ENCODE assay signal across 1 cellular context in the genomic region with DNA sequence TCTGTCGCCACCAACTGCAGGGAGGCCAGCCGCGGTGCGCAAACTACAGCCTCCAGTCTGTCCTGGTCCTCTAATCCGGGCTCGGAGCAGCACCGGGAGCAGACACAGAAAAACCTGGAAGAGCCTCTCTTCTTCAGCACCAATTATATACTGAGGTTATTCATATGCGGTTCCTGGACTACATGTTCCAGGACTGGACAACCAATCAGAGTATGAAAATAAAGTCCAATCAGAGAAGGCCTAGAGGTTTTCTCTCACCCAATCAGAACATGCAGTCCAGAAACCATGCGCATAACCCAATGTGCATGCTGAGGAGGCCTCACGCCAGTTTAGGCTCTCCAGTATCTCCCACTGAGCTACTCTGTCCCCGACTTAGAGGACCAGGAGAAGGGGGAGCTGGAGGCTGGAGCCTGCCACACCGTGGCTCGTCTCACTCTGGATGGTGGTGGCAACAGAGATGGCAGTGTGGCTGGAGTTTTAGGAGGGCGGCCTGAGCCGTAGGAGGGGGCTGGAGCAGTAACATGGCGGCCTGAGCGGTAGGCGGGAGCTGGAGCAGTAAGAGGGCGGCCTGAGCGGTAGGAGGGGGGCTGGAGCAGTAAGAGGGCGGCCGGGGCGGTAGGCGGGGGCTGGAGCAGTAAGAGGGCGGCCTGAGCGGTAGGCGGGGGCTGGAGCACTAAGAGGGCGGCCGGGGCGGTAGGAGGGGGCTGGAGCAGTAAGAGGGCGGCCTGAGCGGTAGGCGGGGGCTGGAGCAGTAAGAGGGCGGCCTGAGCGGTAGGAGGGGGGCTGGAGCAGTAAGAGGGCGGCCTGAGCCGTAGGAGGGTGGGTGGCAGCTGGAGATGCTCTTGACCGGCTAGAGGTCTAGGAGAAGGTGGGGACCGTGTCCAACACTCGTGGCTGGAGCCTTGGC.
TF ChIP-seq lines count a peak whose summit lies in the region.

No MANE protein-coding gene starts in this region.

TF ChIP-seq in K562, 482 proteins besides CTCF, POLR2A, EP300 and RAD21 (continued from another document and continues in another):
- TF ChIP-seq, protein P1, sequence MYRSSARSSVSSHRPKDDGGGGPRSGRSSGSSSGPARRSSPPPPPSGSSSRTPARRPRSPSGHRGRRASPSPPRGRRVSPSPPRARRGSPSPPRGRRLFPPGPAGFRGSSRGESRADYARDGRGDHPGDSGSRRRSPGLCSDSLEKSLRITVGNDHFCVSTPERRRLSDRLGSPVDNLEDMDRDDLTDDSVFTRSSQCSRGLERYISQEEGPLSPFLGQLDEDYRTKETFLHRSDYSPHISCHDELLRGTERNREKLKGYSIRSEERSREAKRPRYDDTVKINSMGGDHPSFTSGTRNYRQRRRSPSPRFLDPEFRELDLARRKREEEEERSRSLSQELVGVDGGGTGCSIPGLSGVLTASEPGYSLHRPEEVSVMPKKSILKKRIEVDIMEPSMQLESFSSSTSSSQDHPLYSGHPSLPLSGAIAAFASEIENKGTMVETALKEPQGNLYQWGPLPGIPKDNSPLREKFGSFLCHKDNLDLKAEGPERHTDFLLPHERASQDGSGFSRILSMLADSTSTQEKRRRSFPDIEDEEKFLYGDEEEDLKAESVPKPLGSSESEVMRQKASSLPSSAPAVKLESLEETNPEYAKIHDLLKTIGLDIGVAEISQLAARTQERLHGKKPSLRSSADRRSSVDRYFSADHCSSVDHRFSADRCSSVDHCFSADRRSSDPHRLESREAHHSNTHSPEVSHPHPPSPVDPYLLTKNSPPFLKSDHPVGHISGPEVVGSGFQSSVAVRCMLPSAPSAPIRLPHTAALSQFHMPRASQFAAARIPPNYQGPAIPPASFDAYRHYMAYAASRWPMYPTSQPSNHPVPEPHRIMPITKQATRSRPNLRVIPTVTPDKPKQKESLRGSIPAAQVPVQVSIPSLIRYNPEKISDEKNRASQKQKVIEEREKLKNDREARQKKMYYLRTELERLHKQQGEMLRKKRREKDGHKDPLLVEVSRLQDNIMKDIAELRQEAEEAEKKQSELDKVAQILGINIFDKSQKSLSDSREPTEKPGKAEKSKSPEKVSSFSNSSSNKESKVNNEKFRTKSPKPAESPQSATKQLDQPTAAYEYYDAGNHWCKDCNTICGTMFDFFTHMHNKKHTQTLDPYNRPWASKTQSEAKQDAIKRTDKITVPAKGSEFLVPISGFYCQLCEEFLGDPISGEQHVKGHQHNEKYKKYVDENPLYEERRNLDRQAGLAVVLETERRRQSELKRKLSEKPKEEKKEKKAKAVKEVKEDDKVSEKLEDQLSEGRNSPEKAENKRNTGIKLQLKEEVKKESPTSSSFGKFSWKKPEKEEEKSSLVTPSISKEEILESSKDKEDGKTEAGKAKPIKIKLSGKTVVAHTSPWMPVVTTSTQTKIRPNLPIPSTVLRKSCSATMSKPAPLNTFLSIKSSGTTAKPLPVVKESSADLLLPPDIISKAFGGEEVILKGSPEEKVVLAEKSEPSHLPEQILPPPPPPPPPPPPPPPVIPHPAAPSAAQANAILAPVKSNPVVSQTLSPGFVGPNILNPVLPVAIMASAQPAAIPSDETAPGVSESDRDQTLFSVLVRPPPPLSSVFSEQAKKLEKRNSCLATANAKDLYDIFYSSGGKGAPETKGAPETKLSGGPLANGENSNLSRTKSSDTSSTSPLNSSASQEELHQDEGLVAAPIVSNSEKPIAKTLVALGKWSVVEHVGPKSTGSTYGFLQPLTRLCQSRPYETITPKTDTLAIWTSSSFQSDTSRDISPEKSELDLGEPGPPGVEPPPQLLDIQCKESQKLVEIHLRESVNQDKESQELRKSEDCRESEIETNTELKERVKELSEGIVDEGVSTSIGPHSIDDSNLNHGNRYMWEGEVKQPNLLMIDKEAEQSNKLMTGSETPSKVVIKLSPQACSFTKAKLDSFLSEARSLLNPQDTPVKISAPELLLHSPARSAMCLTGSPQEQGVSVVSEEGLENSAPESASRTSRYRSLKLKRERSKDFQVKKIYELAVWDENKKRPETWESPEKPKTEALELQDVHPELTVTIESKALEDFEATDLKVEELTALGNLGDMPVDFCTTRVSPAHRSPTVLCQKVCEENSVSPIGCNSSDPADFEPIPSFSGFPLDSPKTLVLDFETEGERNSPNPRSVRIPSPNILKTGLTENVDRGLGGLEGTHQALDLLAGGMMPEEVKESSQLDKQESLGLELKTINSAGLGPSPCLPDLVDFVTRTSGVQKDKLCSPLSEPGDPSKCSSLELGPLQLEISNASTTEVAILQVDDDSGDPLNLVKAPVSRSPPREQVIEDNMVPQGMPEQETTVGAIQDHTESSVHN (IDR thresholded peaks at IDR 0.05; ENCODE audit: borderline replicate concordance in 1 of 2, low read depth in 1 of 2) = no peak
- peak; percentile 95 for TF ChIP-seq POLR2H (tag; IDR thresholded peaks at IDR 0.05; ENCODE audit: low read depth)
- TF ChIP-seq POLR2G (IDR thresholded peaks at IDR 0.05; ENCODE audit: low read depth, low read length) = peak; percentile 80
- TF ChIP-seq RCOR1 (IDR thresholded peaks at IDR 0.05; ENCODE audit: borderline replicate concordance in 1 of 2, low read depth in 2 of 2, low read length in 2 of 2) = peak in 1 of 2 experiments; percentile 5; a peak in 2 of 4 replicates
- peak in 1 of 2 experiments; percentile 95; a peak in 3 of 4 replicates for TF ChIP-seq HDAC1 (IDR thresholded peaks at IDR 0.05)
- peak; percentile 92 for TF ChIP-seq TBP (optimal IDR thresholded peaks at IDR 0.05; ENCODE audit: low read depth, low read length)
- TF ChIP-seq ATF1 (CRISPR knock-in tag; IDR thresholded peaks at IDR 0.05) = no peak
- peak; percentile 19; the same call in 1 of the 2 replicates for TF ChIP-seq ATF1 (tag; IDR thresholded peaks at IDR 0.05)
- TF ChIP-seq, protein P2, sequence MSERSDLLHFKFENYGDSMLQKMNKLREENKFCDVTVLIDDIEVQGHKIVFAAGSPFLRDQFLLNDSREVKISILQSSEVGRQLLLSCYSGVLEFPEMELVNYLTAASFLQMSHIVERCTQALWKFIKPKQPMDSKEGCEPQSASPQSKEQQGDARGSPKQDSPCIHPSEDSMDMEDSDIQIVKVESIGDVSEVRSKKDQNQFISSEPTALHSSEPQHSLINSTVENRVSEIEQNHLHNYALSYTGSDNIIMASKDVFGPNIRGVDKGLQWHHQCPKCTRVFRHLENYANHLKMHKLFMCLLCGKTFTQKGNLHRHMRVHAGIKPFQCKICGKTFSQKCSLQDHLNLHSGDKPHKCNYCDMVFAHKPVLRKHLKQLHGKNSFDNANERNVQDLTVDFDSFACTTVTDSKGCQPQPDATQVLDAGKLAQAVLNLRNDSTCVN (CRISPR knock-in tag; IDR thresholded peaks at IDR 0.05) = 0 out of 2 replicates have a peak, but pooled peaks have one; percentile 80
- peak; percentile 36; the same call in 1 of the 2 replicates for TF ChIP-seq HCFC1 (IDR thresholded peaks at IDR 0.05; ENCODE audit: low read depth, low read length)
- peak; percentile 26 for TF ChIP-seq RBBP5 (IDR thresholded peaks at IDR 0.05; ENCODE audit: borderline replicate concordance, insufficient read depth, low read length, poor library complexity, severe bottlenecking)
- TF ChIP-seq, protein P3, sequence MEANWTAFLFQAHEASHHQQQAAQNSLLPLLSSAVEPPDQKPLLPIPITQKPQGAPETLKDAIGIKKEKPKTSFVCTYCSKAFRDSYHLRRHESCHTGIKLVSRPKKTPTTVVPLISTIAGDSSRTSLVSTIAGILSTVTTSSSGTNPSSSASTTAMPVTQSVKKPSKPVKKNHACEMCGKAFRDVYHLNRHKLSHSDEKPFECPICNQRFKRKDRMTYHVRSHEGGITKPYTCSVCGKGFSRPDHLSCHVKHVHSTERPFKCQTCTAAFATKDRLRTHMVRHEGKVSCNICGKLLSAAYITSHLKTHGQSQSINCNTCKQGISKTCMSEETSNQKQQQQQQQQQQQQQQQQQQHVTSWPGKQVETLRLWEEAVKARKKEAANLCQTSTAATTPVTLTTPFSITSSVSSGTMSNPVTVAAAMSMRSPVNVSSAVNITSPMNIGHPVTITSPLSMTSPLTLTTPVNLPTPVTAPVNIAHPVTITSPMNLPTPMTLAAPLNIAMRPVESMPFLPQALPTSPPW (CRISPR knock-in tag; IDR thresholded peaks at IDR 0.05) = peak; percentile 90
- TF ChIP-seq, protein P4, sequence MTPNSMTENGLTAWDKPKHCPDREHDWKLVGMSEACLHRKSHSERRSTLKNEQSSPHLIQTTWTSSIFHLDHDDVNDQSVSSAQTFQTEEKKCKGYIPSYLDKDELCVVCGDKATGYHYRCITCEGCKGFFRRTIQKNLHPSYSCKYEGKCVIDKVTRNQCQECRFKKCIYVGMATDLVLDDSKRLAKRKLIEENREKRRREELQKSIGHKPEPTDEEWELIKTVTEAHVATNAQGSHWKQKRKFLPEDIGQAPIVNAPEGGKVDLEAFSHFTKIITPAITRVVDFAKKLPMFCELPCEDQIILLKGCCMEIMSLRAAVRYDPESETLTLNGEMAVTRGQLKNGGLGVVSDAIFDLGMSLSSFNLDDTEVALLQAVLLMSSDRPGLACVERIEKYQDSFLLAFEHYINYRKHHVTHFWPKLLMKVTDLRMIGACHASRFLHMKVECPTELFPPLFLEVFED (CRISPR knock-in tag; conservative IDR thresholded peaks at IDR 0.05) = 0 out of 2 replicates have a peak, but pooled peaks have one; percentile 28
- no peak for TF ChIP-seq KHSRP (IDR thresholded peaks at IDR 0.05)
- TF ChIP-seq MXI1 (IDR thresholded peaks at IDR 0.05; ENCODE audit: low read depth, low read length) = peak; percentile 70; the same call in 1 of the 2 replicates
- 0 out of 2 replicates have a peak, but pooled peaks have one; percentile 50 for TF ChIP-seq RFX5 (IDR thresholded peaks at IDR 0.05; ENCODE audit: low read depth, low read length)
- TF ChIP-seq, protein P5, sequence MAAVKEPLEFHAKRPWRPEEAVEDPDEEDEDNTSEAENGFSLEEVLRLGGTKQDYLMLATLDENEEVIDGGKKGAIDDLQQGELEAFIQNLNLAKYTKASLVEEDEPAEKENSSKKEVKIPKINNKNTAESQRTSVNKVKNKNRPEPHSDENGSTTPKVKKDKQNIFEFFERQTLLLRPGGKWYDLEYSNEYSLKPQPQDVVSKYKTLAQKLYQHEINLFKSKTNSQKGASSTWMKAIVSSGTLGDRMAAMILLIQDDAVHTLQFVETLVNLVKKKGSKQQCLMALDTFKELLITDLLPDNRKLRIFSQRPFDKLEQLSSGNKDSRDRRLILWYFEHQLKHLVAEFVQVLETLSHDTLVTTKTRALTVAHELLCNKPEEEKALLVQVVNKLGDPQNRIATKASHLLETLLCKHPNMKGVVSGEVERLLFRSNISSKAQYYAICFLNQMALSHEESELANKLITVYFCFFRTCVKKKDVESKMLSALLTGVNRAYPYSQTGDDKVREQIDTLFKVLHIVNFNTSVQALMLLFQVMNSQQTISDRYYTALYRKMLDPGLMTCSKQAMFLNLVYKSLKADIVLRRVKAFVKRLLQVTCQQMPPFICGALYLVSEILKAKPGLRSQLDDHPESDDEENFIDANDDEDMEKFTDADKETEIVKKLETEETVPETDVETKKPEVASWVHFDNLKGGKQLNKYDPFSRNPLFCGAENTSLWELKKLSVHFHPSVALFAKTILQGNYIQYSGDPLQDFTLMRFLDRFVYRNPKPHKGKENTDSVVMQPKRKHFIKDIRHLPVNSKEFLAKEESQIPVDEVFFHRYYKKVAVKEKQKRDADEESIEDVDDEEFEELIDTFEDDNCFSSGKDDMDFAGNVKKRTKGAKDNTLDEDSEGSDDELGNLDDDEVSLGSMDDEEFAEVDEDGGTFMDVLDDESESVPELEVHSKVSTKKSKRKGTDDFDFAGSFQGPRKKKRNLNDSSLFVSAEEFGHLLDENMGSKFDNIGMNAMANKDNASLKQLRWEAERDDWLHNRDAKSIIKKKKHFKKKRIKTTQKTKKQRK (IDR thresholded peaks at IDR 0.05; ENCODE audit: borderline replicate concordance, low read depth, low read length) = no peak
- peak; percentile 90 for TF ChIP-seq TAF1 (IDR thresholded peaks at IDR 0.05; ENCODE audit: control insufficient read depth, extremely low read depth, insufficient read depth, low read length, severe bottlenecking)
- no peak for TF ChIP-seq XRCC5 (IDR thresholded peaks at IDR 0.05; ENCODE audit: low read depth, low read length)
- TF ChIP-seq PHF20 (IDR thresholded peaks at IDR 0.05; ENCODE audit: partially characterized antibody) = peak; percentile 58
- TF ChIP-seq, protein P6, sequence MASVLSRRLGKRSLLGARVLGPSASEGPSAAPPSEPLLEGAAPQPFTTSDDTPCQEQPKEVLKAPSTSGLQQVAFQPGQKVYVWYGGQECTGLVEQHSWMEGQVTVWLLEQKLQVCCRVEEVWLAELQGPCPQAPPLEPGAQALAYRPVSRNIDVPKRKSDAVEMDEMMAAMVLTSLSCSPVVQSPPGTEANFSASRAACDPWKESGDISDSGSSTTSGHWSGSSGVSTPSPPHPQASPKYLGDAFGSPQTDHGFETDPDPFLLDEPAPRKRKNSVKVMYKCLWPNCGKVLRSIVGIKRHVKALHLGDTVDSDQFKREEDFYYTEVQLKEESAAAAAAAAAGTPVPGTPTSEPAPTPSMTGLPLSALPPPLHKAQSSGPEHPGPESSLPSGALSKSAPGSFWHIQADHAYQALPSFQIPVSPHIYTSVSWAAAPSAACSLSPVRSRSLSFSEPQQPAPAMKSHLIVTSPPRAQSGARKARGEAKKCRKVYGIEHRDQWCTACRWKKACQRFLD (CRISPR knock-in tag; IDR thresholded peaks at IDR 0.05) = peak; percentile 78; the same call in 1 of the 2 replicates
- TF ChIP-seq SMARCE1 (IDR thresholded peaks at IDR 0.05) = no peak
- TF ChIP-seq, protein P7, sequence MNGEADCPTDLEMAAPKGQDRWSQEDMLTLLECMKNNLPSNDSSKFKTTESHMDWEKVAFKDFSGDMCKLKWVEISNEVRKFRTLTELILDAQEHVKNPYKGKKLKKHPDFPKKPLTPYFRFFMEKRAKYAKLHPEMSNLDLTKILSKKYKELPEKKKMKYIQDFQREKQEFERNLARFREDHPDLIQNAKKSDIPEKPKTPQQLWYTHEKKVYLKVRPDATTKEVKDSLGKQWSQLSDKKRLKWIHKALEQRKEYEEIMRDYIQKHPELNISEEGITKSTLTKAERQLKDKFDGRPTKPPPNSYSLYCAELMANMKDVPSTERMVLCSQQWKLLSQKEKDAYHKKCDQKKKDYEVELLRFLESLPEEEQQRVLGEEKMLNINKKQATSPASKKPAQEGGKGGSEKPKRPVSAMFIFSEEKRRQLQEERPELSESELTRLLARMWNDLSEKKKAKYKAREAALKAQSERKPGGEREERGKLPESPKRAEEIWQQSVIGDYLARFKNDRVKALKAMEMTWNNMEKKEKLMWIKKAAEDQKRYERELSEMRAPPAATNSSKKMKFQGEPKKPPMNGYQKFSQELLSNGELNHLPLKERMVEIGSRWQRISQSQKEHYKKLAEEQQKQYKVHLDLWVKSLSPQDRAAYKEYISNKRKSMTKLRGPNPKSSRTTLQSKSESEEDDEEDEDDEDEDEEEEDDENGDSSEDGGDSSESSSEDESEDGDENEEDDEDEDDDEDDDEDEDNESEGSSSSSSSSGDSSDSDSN (IDR thresholded peaks at IDR 0.05; ENCODE audit: borderline replicate concordance in 1 of 2, low read depth in 2 of 2, low read length in 2 of 2) = peak in 1 of 2 experiments; percentile 78; a peak in 1 of 4 replicates
- TF ChIP-seq, protein P8, sequence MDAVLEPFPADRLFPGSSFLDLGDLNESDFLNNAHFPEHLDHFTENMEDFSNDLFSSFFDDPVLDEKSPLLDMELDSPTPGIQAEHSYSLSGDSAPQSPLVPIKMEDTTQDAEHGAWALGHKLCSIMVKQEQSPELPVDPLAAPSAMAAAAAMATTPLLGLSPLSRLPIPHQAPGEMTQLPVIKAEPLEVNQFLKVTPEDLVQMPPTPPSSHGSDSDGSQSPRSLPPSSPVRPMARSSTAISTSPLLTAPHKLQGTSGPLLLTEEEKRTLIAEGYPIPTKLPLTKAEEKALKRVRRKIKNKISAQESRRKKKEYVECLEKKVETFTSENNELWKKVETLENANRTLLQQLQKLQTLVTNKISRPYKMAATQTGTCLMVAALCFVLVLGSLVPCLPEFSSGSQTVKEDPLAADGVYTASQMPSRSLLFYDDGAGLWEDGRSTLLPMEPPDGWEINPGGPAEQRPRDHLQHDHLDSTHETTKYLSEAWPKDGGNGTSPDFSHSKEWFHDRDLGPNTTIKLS (IDR thresholded peaks at IDR 0.05; ENCODE audit: borderline replicate concordance, low read depth) = peak; percentile 48; the same call in 1 of the 2 replicates
- TF ChIP-seq HNRNPL (IDR thresholded peaks at IDR 0.05; ENCODE audit: low read depth, low read length) = no peak
